ENCODE assay signal across 9 cellular contexts in the genomic region with DNA sequence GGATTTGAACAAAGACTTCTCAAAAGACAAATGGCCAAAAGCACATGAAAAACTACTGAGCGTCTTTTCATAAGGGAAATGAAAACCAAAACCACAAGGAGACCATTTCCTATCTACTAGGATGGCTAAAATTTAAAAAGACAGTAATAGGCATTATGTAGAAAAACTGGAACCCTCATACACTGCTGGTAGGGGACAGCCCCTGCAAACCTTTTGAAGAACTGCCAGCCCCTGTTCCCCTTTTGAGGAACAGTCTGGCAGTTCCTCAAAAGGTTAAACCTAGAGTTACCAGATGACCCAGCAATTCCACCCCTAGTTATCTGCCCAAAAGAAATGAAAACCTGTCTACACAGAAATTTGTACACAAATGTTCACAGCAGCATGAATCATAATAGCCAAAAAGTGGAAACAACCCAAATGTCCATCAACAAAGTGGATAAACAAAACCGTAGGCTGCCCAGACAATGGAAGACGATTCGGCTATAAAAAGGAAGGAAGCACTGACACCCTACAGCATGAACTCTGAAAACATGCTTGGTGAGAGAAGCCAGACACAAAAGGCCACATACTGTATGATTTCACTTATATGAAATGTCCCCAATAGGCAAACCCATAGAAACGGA. TPM values are rescaled to one million over a fixed set of nuclear protein-coding genes. Genes with fewer than 3 reads are reported as not detected.
DNase-seq lines count a peak whose midpoint lies in the region; TF ChIP-seq lines count a peak whose summit lies in the region.
"Had no signal": no experiment of that assay in that cellular context is flagged by ENCODE, and none has a peak within 500 bp of the region (broad histone marks: within the 10 kb centered on the region; RNA-seq: fewer than 3 reads in every experiment).

No MANE protein-coding gene starts in this region.

- H3K27me3 ChIP-seq in transverse colon = no peaks in the 10 kb centered on the region
- H3K27me3 ChIP-seq: BE2C had no signal

- H3K27ac ChIP-seq in transverse colon = peak overlapping the region; percentile 52 to 72 (median 69)

- intact Hi-C loops in transverse colon (cut with DNase I; ENCODE audit: low total_unique reads) = no loop called here

- no peaks in the 10 kb centered on the region for H3K27me3 Mint-ChIP-seq in activated naive CD4-positive, alpha-beta T cell treated with anti-CD3 and anti-CD28 coated beads, Interleukin-2, amount 50 U/mL, for 24 hours
- H3K27me3 Mint-ChIP-seq in endothelial cell (ENCODE audit: unreplicated experiment) = peaks cover 18% of the 10 kb centered on the region

- no peaks in the 10 kb centered on the region for H3K9me3 Mint-ChIP-seq in activated naive CD4-positive, alpha-beta T cell treated with anti-CD3 and anti-CD28 coated beads, Interleukin-2, amount 50 U/mL, for 24 hours
- H3K9me3 Mint-ChIP-seq in endothelial cell (ENCODE audit: unreplicated experiment) = no peaks in the 10 kb centered on the region

- H3K27ac Mint-ChIP-seq in activated naive CD4-positive, alpha-beta T cell treated with anti-CD3 and anti-CD28 coated beads, Interleukin-2, amount 50 U/mL, for 24 hours = peak overlapping the region; percentile 78
- peak overlapping the region; percentile 90 for H3K27ac Mint-ChIP-seq in endothelial cell (ENCODE audit: unreplicated experiment)

- H3K36me3 ChIP-seq in transverse colon = peaks cover 0 to 4% (median 0%) of the 10 kb centered on the region in 4 donors

- TF ChIP-seq CTCF in endothelial cell (IDR thresholded peaks at IDR 0.05; ENCODE audit: unreplicated experiment) (no peak), transverse colon (IDR thresholded peaks at IDR 0.05) (no peak)

- no peak for DNase-seq in activated naive CD4-positive, alpha-beta T cell treated with anti-CD3 and anti-CD28 coated beads, Interleukin-2, amount 50 U/mL, for 16 hours
- DNase-seq in NOMO-1 treated with dmso at 0.1 percent for 144 hours (lab: John Stamatoyannopoulos, UW; ENCODE audit: unreplicated experiment) (peak; percentile 76), endothelial cell (ENCODE audit: low spot score) (no peak), transverse colon (no peak), ureter (ENCODE audit: low spot score) (no peak), COR-L47 (lab: John Stamatoyannopoulos, UW) (no peak)
- no peak for DNase-seq in effector CD8-positive, alpha-beta T cell (lab: John Stamatoyannopoulos, UW)
- DNase-seq: BE2C had no signal

- no peak overlapping the region for H3K4me3 ChIP-seq in transverse colon

- H3K4me3 Mint-ChIP-seq in activated naive CD4-positive, alpha-beta T cell treated with anti-CD3 and anti-CD28 coated beads, Interleukin-2, amount 50 U/mL, for 24 hours = peak overlapping the region; percentile 71
- H3K4me3 Mint-ChIP-seq in endothelial cell (ENCODE audit: unreplicated experiment) = peak overlapping the region; percentile 45

- peaks cover 9% of the 10 kb centered on the region for H3K36me3 Mint-ChIP-seq in activated naive CD4-positive, alpha-beta T cell treated with anti-CD3 and anti-CD28 coated beads, Interleukin-2, amount 50 U/mL, for 24 hours
- H3K36me3 Mint-ChIP-seq in endothelial cell (ENCODE audit: low read depth, unreplicated experiment) = peaks cover 21% of the 10 kb centered on the region

- in situ Hi-C loops in transverse colon (cut with MboI; ENCODE audit: low pct_ligation_motif_present in 1 of 4, low pct_unique_long_range_greater_than_20kb in 1 of 4, low sequenced_read_pairs in 3 of 4) = no loop called here

- peaks cover 63% of the 10 kb centered on the region for H3K4me1 Mint-ChIP-seq in activated naive CD4-positive, alpha-beta T cell treated with anti-CD3 and anti-CD28 coated beads, Interleukin-2, amount 50 U/mL, for 24 hours
- peaks cover 21% of the 10 kb centered on the region for H3K4me1 Mint-ChIP-seq in endothelial cell (ENCODE audit: unreplicated experiment)

- TF ChIP-seq POLR2A in transverse colon (IDR thresholded peaks at IDR 0.05) = no peak

- 19 to 42% methylated on average over 2 to 5 of the region's 5 CpGs for WGBS in transverse colon (ENCODE audit: low coverage in 1 of 2), 2 donors

- no peaks in the 10 kb centered on the region for H3K9me3 ChIP-seq in transverse colon
- H3K9me3 ChIP-seq: BE2C had no signal

- no peak for TF ChIP-seq EP300 in transverse colon (IDR thresholded peaks at IDR 0.05; ENCODE audit: low read depth)

- H3K4me1 ChIP-seq in transverse colon = peaks cover 18 to 42% (median 24%) of the 10 kb centered on the region in 4 donors
- H3K4me1 ChIP-seq: BE2C had no signal

RNA-seq across cellular contexts. Expression of gene CDIP1, which starts 22.9 kb away (rescaled TPM):
- total RNA-seq in endothelial cell (ENCODE audit: unreplicated experiment) = 25.6 TPM
- total RNA-seq in transverse colon = 10 to 100 TPM in 3 of 4 donors, 1 to 10 TPM in 1; 8.8 to 29.5 (median 19.0) TPM
- total RNA-seq in ureter = 32.4 TPM

RNA-seq across cellular contexts. Expression of gene HMOX2, which starts 39.5 kb away (rescaled TPM):
- total RNA-seq in endothelial cell (ENCODE audit: unreplicated experiment) = 225 TPM
- 100 to 1,000 TPM in 1 of 4 donors, 10 to 100 TPM in 3; 46.4 to 495 (median 55.7) TPM for total RNA-seq in transverse colon
- total RNA-seq in ureter = 44.2 TPM

RNA-seq across cellular contexts. Expression of gene C16orf96, which starts 40.4 kb away (rescaled TPM):
- total RNA-seq in endothelial cell (ENCODE audit: unreplicated experiment) (0.54 TPM), transverse colon (not detected), ureter (not detected)

RNA-seq across cellular contexts. Expression of gene NMRAL1, which starts 41.3 kb away (rescaled TPM):
- total RNA-seq in endothelial cell (ENCODE audit: unreplicated experiment) (35.3 TPM), transverse colon (10 to 100 TPM; 46.0 to 75.9 (median 66.6) TPM), ureter (54.5 TPM)
